ENCODE assay signal across 8 cellular contexts in genomic region chr12:94147377-94147990, GRCh38. TPM values are rescaled to one million over a fixed set of nuclear protein-coding genes. Genes with fewer than 3 reads are reported as not detected.
DNase-seq lines count a peak whose midpoint lies in the region; ATAC-seq and TF ChIP-seq lines count a peak whose summit lies in the region.

No MANE protein-coding gene starts in this region.

- peak overlapping the region; percentile 77 for H3K4me3 Mint-ChIP-seq in progenitor cell of endocrine pancreas (ENCODE audit: low read depth)

- H2AFZ ChIP-seq in MM.1S (ENCODE audit: low read length): peak overlapping the region; percentile 74
- H2AFZ ChIP-seq in GM23248: no peak overlapping the region

- H3K79me2 ChIP-seq in MM.1S (ENCODE audit: low read length): peaks cover 39% of the 10 kb centered on the region
- H3K79me2 ChIP-seq in GM23248 (ENCODE audit: insufficient read depth): no peaks in the 10 kb centered on the region

- H3K4me3 ChIP-seq in MM.1S (ENCODE audit: low read length) (peak overlapping the region; percentile 68), endocrine pancreas (ENCODE audit: control insufficient read depth, insufficient read depth, low read length) (peak overlapping the region; percentile 60), GM23248 (no peak overlapping the region)

- H3K27ac ChIP-seq in MM.1S (ENCODE audit: low read length): peak overlapping the region; percentile 77; the same call in 1 of the 2 replicates
- no peak overlapping the region for H3K27ac ChIP-seq in GM23248

- H3K9ac ChIP-seq in ES-I3 (ENCODE audit: low read depth, low read length): peak overlapping the region; percentile 71; the same call in 1 of the 2 replicates
- H3K9ac ChIP-seq in MM.1S (ENCODE audit: low read length): peak overlapping the region; percentile 74; the same call in 1 of the 2 replicates
- peak overlapping the region; percentile 56 for H3K9ac ChIP-seq in endocrine pancreas (ENCODE audit: control insufficient read depth, insufficient read depth, low read length)
- H3K9ac ChIP-seq in GM23248: no peak overlapping the region

- H3F3A ChIP-seq in MM.1S (ENCODE audit: insufficient read depth, low read length) (peaks cover 29% of the 10 kb centered on the region), GM23248 (ENCODE audit: insufficient read depth) (no peaks in the 10 kb centered on the region)

- H3K27ac Mint-ChIP-seq in progenitor cell of endocrine pancreas: no peak overlapping the region

- no peaks in the 10 kb centered on the region for H3K9me3 Mint-ChIP-seq in progenitor cell of endocrine pancreas (ENCODE audit: low read depth)

- H3K27me3 ChIP-seq in MM.1S (replicated peaks; ENCODE audit: insufficient read depth, low read length) (no peaks in the 10 kb centered on the region), endocrine pancreas (ENCODE audit: control insufficient read depth, insufficient read depth, low read length) (no peaks in the 10 kb centered on the region), GM23248 (replicated peaks; ENCODE audit: insufficient read depth) (peaks cover 56% of the 10 kb centered on the region)

- DNase-seq in MM.1S: peak; percentile 47
- no peak for DNase-seq in progenitor cell of endocrine pancreas (ENCODE audit: low spot score, unreplicated experiment)
- DNase-seq in stimulated activated CD4-positive, alpha-beta T cell treated with anti-CD3 and anti-CD28 coated beads, Interleukin-1b, Interleukin-23, amount 100 ng/mL, for 48 hours: no peak
- DNase-seq in GM23248: no peak

- peaks cover 27% of the 10 kb centered on the region for H3K27me3 Mint-ChIP-seq in progenitor cell of endocrine pancreas

- H3K4me1 ChIP-seq in ES-I3 (ENCODE audit: insufficient read depth, low read length) (peaks cover 14% of the 10 kb centered on the region; the same call in 1 of the 2 replicates), MM.1S (ENCODE audit: low read length) (peaks cover 13% of the 10 kb centered on the region), endocrine pancreas (ENCODE audit: control insufficient read depth, insufficient read depth, low read length) (peaks cover 7% of the 10 kb centered on the region), GM23248 (ENCODE audit: insufficient read depth) (no peaks in the 10 kb centered on the region)

- H3K36me3 ChIP-seq in ES-I3 (ENCODE audit: insufficient read depth, low read length) (no peaks in the 10 kb centered on the region), MM.1S (replicated peaks; ENCODE audit: insufficient read depth, low read length) (no peaks in the 10 kb centered on the region), endocrine pancreas (ENCODE audit: control insufficient read depth, insufficient read depth, low read length) (no peaks in the 10 kb centered on the region), GM23248 (ENCODE audit: low read depth) (no peaks in the 10 kb centered on the region)

- no peak for ATAC-seq in GM21786 (IDR thresholded peaks at IDR 0.05; ENCODE audit: unreplicated experiment)
- ATAC-seq in GM19397 (IDR thresholded peaks at IDR 0.05; ENCODE audit: unreplicated experiment): no peak

- no peaks in the 10 kb centered on the region for H4K20me1 ChIP-seq in MM.1S (ENCODE audit: insufficient read depth, low read length)
- no peaks in the 10 kb centered on the region for H4K20me1 ChIP-seq in GM23248 (ENCODE audit: insufficient read depth)

- H3K36me3 Mint-ChIP-seq in progenitor cell of endocrine pancreas (ENCODE audit: insufficient read depth): no peaks in the 10 kb centered on the region

- in situ Hi-C loops in GM23248 (cut with MboI): loop anchor here (10.0 to 25.0 kb wide), 3 partner anchors 287 to 1190 kb away; no protein-coding TSS in a partner anchor

- H3K9me3 ChIP-seq in ES-I3 (ENCODE audit: control insufficient read depth, insufficient read depth, low read length) (no peaks in the 10 kb centered on the region), MM.1S (replicated peaks; ENCODE audit: insufficient read depth, low read length) (no peaks in the 10 kb centered on the region), endocrine pancreas (ENCODE audit: control insufficient read depth, low read length) (no peaks in the 10 kb centered on the region), GM23248 (ENCODE audit: low read depth) (no peaks in the 10 kb centered on the region)

- H3K4me2 ChIP-seq in MM.1S (ENCODE audit: low read depth, low read length) (peak overlapping the region; percentile 93), GM23248 (ENCODE audit: unreplicated experiment) (no peak overlapping the region)

- WGBS in GM23248 (ENCODE audit: low coverage in 1 of 2, low lambda C conversion rate in 2 of 2, missing lambda C conversion rate in 2 of 2), 2 experiments: 74 to 78% methylated on average over 13 of the region's 13 CpGs

- no peaks in the 10 kb centered on the region for H3K9me2 ChIP-seq in MM.1S (replicated peaks; ENCODE audit: insufficient read depth, low read length)
- no peaks in the 10 kb centered on the region for H3K9me2 ChIP-seq in GM23248 (ENCODE audit: insufficient read depth)

- TF ChIP-seq CTCF in MM.1S (IDR thresholded peaks at IDR 0.05; ENCODE audit: low read length) (no peak), progenitor cell of endocrine pancreas (IDR thresholded peaks at IDR 0.05; ENCODE audit: unreplicated experiment) (no peak)

- H3K4me1 Mint-ChIP-seq in progenitor cell of endocrine pancreas (ENCODE audit: low read depth): peaks cover 19% of the 10 kb centered on the region

RNA-seq across cellular contexts. Expression of gene PLXNC1, which starts 0.9 kb away (rescaled TPM):
- total RNA-seq in progenitor cell of endocrine pancreas: 25.4 and 25.7 TPM in 2 replicates
- total RNA-seq in GM23248 (2014; rRNA removed; shearing (Covaris generic)): 1.9 and 2.1 TPM in 2 replicates
- polyA plus RNA-seq in GM23248 (2016; fragmentation: Nextera tagmentation; extraction: Ambion mirVana): 0.70 and 0.78 TPM in 2 replicates
